ENCODE assay signal across 10 cellular contexts in the genomic region with DNA sequence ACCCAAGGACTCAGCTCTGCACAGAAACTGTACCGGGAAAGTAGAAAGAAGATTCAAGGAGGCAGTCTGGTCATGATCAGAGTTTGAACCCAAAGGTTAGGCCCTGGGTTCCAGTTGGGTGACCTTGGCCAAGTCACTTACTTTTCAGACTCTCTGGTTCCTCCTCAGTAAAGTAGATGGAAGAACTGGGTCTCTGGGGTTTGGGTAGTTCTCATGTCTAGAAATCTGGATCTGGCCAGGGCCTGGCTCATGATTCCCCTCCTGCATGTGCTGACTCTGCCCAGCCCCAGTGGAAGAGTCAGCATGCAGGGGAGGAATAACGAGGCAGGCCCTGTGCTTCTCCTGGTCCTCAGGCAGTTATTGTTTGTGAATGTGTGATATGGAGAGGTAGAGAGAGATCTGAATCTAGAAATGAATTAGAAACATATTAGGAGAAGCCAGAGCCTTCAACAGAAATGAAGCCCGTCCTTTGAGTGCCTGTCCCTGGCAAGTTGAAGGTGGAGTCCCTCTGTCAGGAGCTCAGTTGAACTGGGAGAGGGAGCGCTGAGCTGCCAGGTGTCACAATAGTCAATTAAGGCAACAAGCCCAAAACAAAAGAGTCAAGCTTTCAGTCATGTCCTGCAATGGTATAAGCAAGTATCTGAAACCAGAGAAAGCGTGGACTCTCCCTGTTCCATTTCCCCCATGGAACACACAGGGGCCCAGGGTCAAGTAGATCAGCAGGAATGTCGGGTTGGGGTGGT.
DNase-seq lines count a peak whose midpoint lies in the region; ATAC-seq, FAIRE-seq and TF ChIP-seq lines count a peak whose summit lies in the region.
"Had no signal": no experiment of that assay in that cellular context is flagged by ENCODE, and none has a peak within 500 bp of the region (broad histone marks: within the 10 kb centered on the region; RNA-seq: fewer than 3 reads in every experiment).

No MANE protein-coding gene starts in this region.

- intact Hi-C loops in natural killer cell (cut with micrococcal nuclease) (no loop called here), HepG2 (cut with micrococcal nuclease; ENCODE audit: unreplicated experiment) (loop anchor here (5.0 kb wide), 2 partner anchors 102 to 148 kb away; no protein-coding TSS in a partner anchor)

- in situ Hi-C loops in HepG2 (cut with HindIII; ENCODE audit: extremely low pct_ligation_motif_present, low pct_unique_long_range_greater_than_20kb) = loop anchor here (5.0 kb wide), 2 partner anchors 92 to 133 kb away; a partner anchor contains a TSS

- TF ChIP-seq CTCF in natural killer cell (IDR thresholded peaks at IDR 0.05) (no peak), HepG2 (CRISPR knock-in tag; IDR thresholded peaks at IDR 0.05) (no peak)

- peak overlapping the region; percentile 89 for H3K4me3 Mint-ChIP-seq in natural killer cell treated with Interleukin-12 subunit alpha and Interleukin-12 subunit beta and Interleukin-15 and Interleukin-18, amount 100 ng/mL, for 72 hours
- no peak overlapping the region for H3K4me3 Mint-ChIP-seq in natural killer cell
- no peak overlapping the region for H3K4me3 Mint-ChIP-seq in activated naive CD8-positive, alpha-beta T cell
- H3K4me3 Mint-ChIP-seq: WTC11 had no signal

- H3K4me1 ChIP-seq in HepG2 (ENCODE audit: insufficient read depth, low read length) = peaks cover 92% of the 10 kb centered on the region

- BruUV-seq in HepG2 (replicated peaks; lab: Mats Ljungman, UMichigan) = no TSS peak

- 94% methylated on average over 6 of the region's 6 CpGs for WGBS in HepG2 (ENCODE audit: low lambda C conversion rate)

- peak overlapping the region; percentile 19 for H3K27ac ChIP-seq in HepG2 (ENCODE audit: extremely low read length, insufficient read depth, low read length)

- no peak overlapping the region for H3K9ac ChIP-seq in HepG2 (ENCODE audit: insufficient read depth, low read depth, low read length)

- H3K36me3 ChIP-seq in HepG2 (replicated peaks in 1 of 2; ENCODE audit: control insufficient read depth in 1 of 2, insufficient read depth in 2 of 2, low read length in 2 of 2) = no peaks in the 10 kb centered on the region
- H3K36me3 ChIP-seq: esophagus muscularis mucosa had no signal

- H2AFZ ChIP-seq in HepG2 (ENCODE audit: low read length) = no peak overlapping the region

- no peak overlapping the region for H3K4me3 ChIP-seq in HepG2 (replicated peaks in 1 of 3; ENCODE audit: insufficient read depth in 1 of 3, low read depth in 2 of 3, low read length in 3 of 3)
- H3K4me3 ChIP-seq: esophagus muscularis mucosa had no signal

- no peaks in the 10 kb centered on the region for H4K20me1 ChIP-seq in HepG2 (ENCODE audit: insufficient read depth, low read length)

- peaks cover 75 to 82% of the 10 kb centered on the region in 2 donors for H3K4me1 Mint-ChIP-seq in natural killer cell treated with Interleukin-12 subunit alpha and Interleukin-12 subunit beta and Interleukin-15 and Interleukin-18, amount 100 ng/mL, for 72 hours (ENCODE audit: low read depth in 2 of 2)
- H3K4me1 Mint-ChIP-seq in natural killer cell = peaks cover 18 to 25% of the 10 kb centered on the region in 2 donors
- peaks cover 54% of the 10 kb centered on the region for H3K4me1 Mint-ChIP-seq in activated naive CD8-positive, alpha-beta T cell (ENCODE audit: low read depth)

- no peaks in the 10 kb centered on the region for H3K9me3 ChIP-seq in HepG2 (ENCODE audit: low read length)
- H3K9me3 ChIP-seq: esophagus muscularis mucosa had no signal

- no peaks in the 10 kb centered on the region for H3K9me3 Mint-ChIP-seq in natural killer cell treated with Interleukin-12 subunit alpha and Interleukin-12 subunit beta and Interleukin-15 and Interleukin-18, amount 100 ng/mL, for 72 hours
- no peaks in the 10 kb centered on the region for H3K9me3 Mint-ChIP-seq in natural killer cell
- no peaks in the 10 kb centered on the region for H3K9me3 Mint-ChIP-seq in activated naive CD8-positive, alpha-beta T cell (ENCODE audit: low read depth)
- H3K9me3 Mint-ChIP-seq: WTC11 had no signal

- no peaks in the 10 kb centered on the region for H3K27me3 Mint-ChIP-seq in natural killer cell treated with Interleukin-12 subunit alpha and Interleukin-12 subunit beta and Interleukin-15 and Interleukin-18, amount 100 ng/mL, for 72 hours
- peaks cover 1 to 6% of the 10 kb centered on the region in 2 donors for H3K27me3 Mint-ChIP-seq in natural killer cell (ENCODE audit: low read depth in 2 of 2)
- H3K27me3 Mint-ChIP-seq in activated naive CD8-positive, alpha-beta T cell = no peaks in the 10 kb centered on the region

- no peak for TF ChIP-seq POLR2A in HepG2 (IDR thresholded peaks at IDR 0.05; ENCODE audit: insufficient read depth in 1 of 2, low read depth in 2 of 2, low read length in 2 of 2)

- peak overlapping the region; percentile 99 to 100 for H3K27ac Mint-ChIP-seq in natural killer cell treated with Interleukin-12 subunit alpha and Interleukin-12 subunit beta and Interleukin-15 and Interleukin-18, amount 100 ng/mL, for 72 hours
- H3K27ac Mint-ChIP-seq in natural killer cell = peak overlapping the region in 1 of 2 donors; percentile 19
- peak overlapping the region; percentile 25 for H3K27ac Mint-ChIP-seq in activated naive CD8-positive, alpha-beta T cell
- H3K27ac Mint-ChIP-seq: WTC11 had no signal

- POLR2A ChIA-PET in HepG2 (lab: Yijun Ruan, JAX) = interaction anchor here (1.0 to 4.4 kb wide), 3 partner anchors 11 to 151 kb away, joined by 3 to 49 read pairs (median 5); no protein-coding TSS in a partner anchor

- TF ChIP-seq EP300 in HepG2 (IDR thresholded peaks at IDR 0.05; ENCODE audit: low read depth in 2 of 2, low read length in 2 of 2) (no peak), HepG2 (CRISPR knock-in tag; IDR thresholded peaks at IDR 0.05; ENCODE audit: borderline replicate concordance) (no peak)

- no peak for DNase-seq in natural killer cell treated with Interleukin-12 subunit alpha and Interleukin-12 subunit beta and Interleukin-15 and Interleukin-18, amount 100 ng/mL, for 72 hours (ENCODE audit: low spot score)
- DNase-seq in natural killer cell = no peak
- DNase-seq in HepG2 (ENCODE audit: low spot score) = no peak
- no peak for DNase-seq in urothelium cell line (ENCODE audit: low spot score)
- no peak for DNase-seq in NCI-H69 (lab: John Stamatoyannopoulos, UW)

- TF ChIP-seq RAD21 in HepG2 (CRISPR knock-in tag; IDR thresholded peaks at IDR 0.05) = no peak

- H3K79me2 ChIP-seq in HepG2 (ENCODE audit: insufficient read depth, low read length) = no peaks in the 10 kb centered on the region

- CTCF ChIA-PET in HepG2 (lab: Yijun Ruan, JAX; ENCODE audit: low intra/inter-chr PET ratio, low total read pairs) = no interaction called here

- no peak for FAIRE-seq in HepG2 (lab: Jason Lieb, UNC)
- FAIRE-seq in urothelium cell line (lab: Jason Lieb, UNC) = peak; percentile 69

- no peak for ATAC-seq in natural killer cell treated with Interleukin-12 subunit alpha and Interleukin-12 subunit beta and Interleukin-15 and Interleukin-18, amount 100 ng/mL, for 72 hours
- ATAC-seq in natural killer cell (no peak), HepG2 (no peak), GM18511 (IDR thresholded peaks at IDR 0.05; ENCODE audit: unreplicated experiment) (no peak), GM21528 (IDR thresholded peaks at IDR 0.05; ENCODE audit: low FRiP score, unreplicated experiment) (no peak)
- ATAC-seq: WTC11 had no signal

- H3K27me3 ChIP-seq in HepG2 (ENCODE audit: control insufficient read depth in 1 of 2, insufficient read depth in 2 of 2, low read length in 2 of 2) = no peaks in the 10 kb centered on the region
- H3K27me3 ChIP-seq: esophagus muscularis mucosa had no signal

- H3K4me2 ChIP-seq in HepG2 (ENCODE audit: low read depth, low read length) = no peak overlapping the region

- H3K36me3 Mint-ChIP-seq in natural killer cell treated with Interleukin-12 subunit alpha and Interleukin-12 subunit beta and Interleukin-15 and Interleukin-18, amount 100 ng/mL, for 72 hours = no peaks in the 10 kb centered on the region
- no peaks in the 10 kb centered on the region for H3K36me3 Mint-ChIP-seq in natural killer cell
- H3K36me3 Mint-ChIP-seq in activated naive CD8-positive, alpha-beta T cell = no peaks in the 10 kb centered on the region
- H3K36me3 Mint-ChIP-seq: WTC11 had no signal

TF ChIP-seq in HepG2, 621 proteins besides CTCF, POLR2A, EP300 and RAD21 (continues in another document):
- TF ChIP-seq ZNF484 (CRISPR knock-in tag; IDR thresholded peaks at IDR 0.05; ENCODE audit: borderline replicate concordance, low read depth) (no peak), KLF16 (CRISPR knock-in tag; IDR thresholded peaks at IDR 0.05) (no peak), ZNF672 (CRISPR knock-in tag; IDR thresholded peaks at IDR 0.05) (no peak), PAF1 (CRISPR knock-in tag; IDR thresholded peaks at IDR 0.05) (no peak), ZNF629 (CRISPR knock-in tag; conservative IDR thresholded peaks at IDR 0.05) (no peak)
- TF ChIP-seq, protein P1, sequence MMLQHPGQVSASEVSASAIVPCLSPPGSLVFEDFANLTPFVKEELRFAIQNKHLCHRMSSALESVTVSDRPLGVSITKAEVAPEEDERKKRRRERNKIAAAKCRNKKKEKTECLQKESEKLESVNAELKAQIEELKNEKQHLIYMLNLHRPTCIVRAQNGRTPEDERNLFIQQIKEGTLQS (CRISPR knock-in tag; IDR thresholded peaks at IDR 0.05) = no peak
- TF ChIP-seq, protein P2, sequence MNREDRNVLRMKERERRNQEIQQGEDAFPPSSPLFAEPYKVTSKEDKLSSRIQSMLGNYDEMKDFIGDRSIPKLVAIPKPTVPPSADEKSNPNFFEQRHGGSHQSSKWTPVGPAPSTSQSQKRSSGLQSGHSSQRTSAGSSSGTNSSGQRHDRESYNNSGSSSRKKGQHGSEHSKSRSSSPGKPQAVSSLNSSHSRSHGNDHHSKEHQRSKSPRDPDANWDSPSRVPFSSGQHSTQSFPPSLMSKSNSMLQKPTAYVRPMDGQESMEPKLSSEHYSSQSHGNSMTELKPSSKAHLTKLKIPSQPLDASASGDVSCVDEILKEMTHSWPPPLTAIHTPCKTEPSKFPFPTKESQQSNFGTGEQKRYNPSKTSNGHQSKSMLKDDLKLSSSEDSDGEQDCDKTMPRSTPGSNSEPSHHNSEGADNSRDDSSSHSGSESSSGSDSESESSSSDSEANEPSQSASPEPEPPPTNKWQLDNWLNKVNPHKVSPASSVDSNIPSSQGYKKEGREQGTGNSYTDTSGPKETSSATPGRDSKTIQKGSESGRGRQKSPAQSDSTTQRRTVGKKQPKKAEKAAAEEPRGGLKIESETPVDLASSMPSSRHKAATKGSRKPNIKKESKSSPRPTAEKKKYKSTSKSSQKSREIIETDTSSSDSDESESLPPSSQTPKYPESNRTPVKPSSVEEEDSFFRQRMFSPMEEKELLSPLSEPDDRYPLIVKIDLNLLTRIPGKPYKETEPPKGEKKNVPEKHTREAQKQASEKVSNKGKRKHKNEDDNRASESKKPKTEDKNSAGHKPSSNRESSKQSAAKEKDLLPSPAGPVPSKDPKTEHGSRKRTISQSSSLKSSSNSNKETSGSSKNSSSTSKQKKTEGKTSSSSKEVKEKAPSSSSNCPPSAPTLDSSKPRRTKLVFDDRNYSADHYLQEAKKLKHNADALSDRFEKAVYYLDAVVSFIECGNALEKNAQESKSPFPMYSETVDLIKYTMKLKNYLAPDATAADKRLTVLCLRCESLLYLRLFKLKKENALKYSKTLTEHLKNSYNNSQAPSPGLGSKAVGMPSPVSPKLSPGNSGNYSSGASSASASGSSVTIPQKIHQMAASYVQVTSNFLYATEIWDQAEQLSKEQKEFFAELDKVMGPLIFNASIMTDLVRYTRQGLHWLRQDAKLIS (CRISPR knock-in tag; IDR thresholded peaks at IDR 0.05) = no peak
